ENCODE assay signal across 11 cellular contexts in genomic region chr12:1575287-1575798, GRCh38. TPM values are rescaled to one million over a fixed set of nuclear protein-coding genes. Genes with fewer than 3 reads are reported as not detected.
A peak's percentile ranks its signal among the peaks of the same experiment; 100 is the strongest.
DNase-seq lines count a peak whose midpoint lies in the region; ATAC-seq and TF ChIP-seq lines count a peak whose summit lies in the region.
"Had no signal": no experiment of that assay in that cellular context is flagged by ENCODE, and none has a peak within 500 bp of the region (broad histone marks: within the 10 kb centered on the region; RNA-seq: fewer than 3 reads in every experiment).

No MANE protein-coding gene starts in this region.

- H3K9ac ChIP-seq in parathyroid adenoma: no peak overlapping the region

- 17 to 21% methylated on average over 6 to 10 of the region's 12 CpGs for WGBS in gastroesophageal sphincter (ENCODE audit: low coverage in 1 of 2), 2 donors

- no peaks in the 10 kb centered on the region for H3K9me3 ChIP-seq in gastroesophageal sphincter
- no peaks in the 10 kb centered on the region for H3K9me3 ChIP-seq in parathyroid adenoma (ENCODE audit: control insufficient read depth, low read length)

- CTCF ChIA-PET in activated CD8-positive, alpha-beta memory T cell treated with anti-CD3 and anti-CD28 coated beads, Interleukin-2, amount 10 ng/mL, durations not matched to agents 7 days and 5 days (lab: Charles Lee): no interaction called here

- peaks cover 0 to 31% (median 9%) of the 10 kb centered on the region in 3 donors for H3K4me1 ChIP-seq in gastroesophageal sphincter
- peaks cover 20% of the 10 kb centered on the region for H3K4me1 ChIP-seq in parathyroid adenoma

- peaks cover 18% of the 10 kb centered on the region for H3K79me2 ChIP-seq in parathyroid adenoma

- no peak overlapping the region for H3K27ac Mint-ChIP-seq in activated CD8-positive, alpha-beta memory T cell treated with anti-CD3 and anti-CD28 coated beads, Interleukin-2, amount 10 ng/mL, durations not matched to agents 7 days and 5 days

- ATAC-seq in SK-N-SH treated with all-trans-retinoic acid at 6 μM for 48 hours: peak; percentile 66
- peak; percentile 17 for ATAC-seq in gastroesophageal sphincter
- ATAC-seq in HG03442 (IDR thresholded peaks at IDR 0.05; ENCODE audit: unreplicated experiment): no peak
- no peak for ATAC-seq in activated CD8-positive, alpha-beta memory T cell treated with anti-CD3 and anti-CD28 coated beads, Interleukin-2, amount 10 ng/mL, durations not matched to agents 7 days and 5 days

- H2AFZ ChIP-seq in parathyroid adenoma: peak overlapping the region; percentile 66

- H3K4me3 ChIP-seq in gastroesophageal sphincter: no peak overlapping the region
- H3K4me3 ChIP-seq in parathyroid adenoma (ENCODE audit: low read depth, low read length): no peak overlapping the region

- H3K27ac ChIP-seq in gastroesophageal sphincter (peak overlapping the region in 3 of 4 donors; percentile 59 to 71 (median 67)), parathyroid adenoma (peak overlapping the region; percentile 40)

- no peaks in the 10 kb centered on the region for H3K36me3 Mint-ChIP-seq in activated CD8-positive, alpha-beta memory T cell treated with anti-CD3 and anti-CD28 coated beads, Interleukin-2, amount 10 ng/mL, durations not matched to agents 7 days and 5 days

- no peak for TF ChIP-seq EP300 in gastroesophageal sphincter (IDR thresholded peaks at IDR 0.05)

- no peaks in the 10 kb centered on the region for H3K4me1 Mint-ChIP-seq in activated CD8-positive, alpha-beta memory T cell treated with anti-CD3 and anti-CD28 coated beads, Interleukin-2, amount 10 ng/mL, durations not matched to agents 7 days and 5 days

- DNase-seq in G401 (ENCODE audit: low spot score): peak; percentile 44
- no peak for DNase-seq in hepatic stellate cell (ENCODE audit: low spot score)
- no peak for DNase-seq in activated CD8-positive, alpha-beta memory T cell treated with anti-CD3 and anti-CD28 coated beads, Interleukin-2, amount 10 ng/mL, durations not matched to agents 7 days and 5 days
- DNase-seq in DMS153 (lab: John Stamatoyannopoulos, UW): no peak
- DNase-seq: brain microvascular endothelial cell had no signal

- no peak overlapping the region for H3K4me2 ChIP-seq in parathyroid adenoma (ENCODE audit: low read length)

- no peaks in the 10 kb centered on the region for H3K27me3 Mint-ChIP-seq in activated CD8-positive, alpha-beta memory T cell treated with anti-CD3 and anti-CD28 coated beads, Interleukin-2, amount 10 ng/mL, durations not matched to agents 7 days and 5 days

- no peaks in the 10 kb centered on the region for H3K9me3 Mint-ChIP-seq in activated CD8-positive, alpha-beta memory T cell treated with anti-CD3 and anti-CD28 coated beads, Interleukin-2, amount 10 ng/mL, durations not matched to agents 7 days and 5 days (ENCODE audit: low read depth)

- TF ChIP-seq CTCF in gastroesophageal sphincter (IDR thresholded peaks at IDR 0.05) (no peak), parathyroid adenoma (IDR thresholded peaks at IDR 0.05) (no peak)

- H3K36me3 ChIP-seq in gastroesophageal sphincter: no peaks in the 10 kb centered on the region
- no peaks in the 10 kb centered on the region for H3K36me3 ChIP-seq in parathyroid adenoma (ENCODE audit: control insufficient read depth, insufficient read depth, low read length)
- H3K36me3 ChIP-seq: brain microvascular endothelial cell had no signal

- TF ChIP-seq POLR2A in gastroesophageal sphincter (IDR thresholded peaks at IDR 0.05): no peak

- no peaks in the 10 kb centered on the region for H3K27me3 ChIP-seq in gastroesophageal sphincter
- no peaks in the 10 kb centered on the region for H3K27me3 ChIP-seq in parathyroid adenoma (ENCODE audit: control insufficient read depth, insufficient read depth, low read length)
- H3K27me3 ChIP-seq: brain microvascular endothelial cell had no signal

- H3K4me3 Mint-ChIP-seq in activated CD8-positive, alpha-beta memory T cell treated with anti-CD3 and anti-CD28 coated beads, Interleukin-2, amount 10 ng/mL, durations not matched to agents 7 days and 5 days: no peak overlapping the region

- in situ Hi-C loops in G401 (cut with HindIII; ENCODE audit: low sequenced_read_pairs): no loop called here

TF ChIP-seq in SK-N-SH treated with all-trans-retinoic acid at 6 μM for 48 hours, 23 proteins besides CTCF, POLR2A, EP300 and RAD21 (continues in another document):
- TF ChIP-seq TOX (CRISPR knock-in tag; IDR thresholded peaks at IDR 0.05; ENCODE audit: borderline replicate concordance): no peak
- no peak for TF ChIP-seq ZFP30 (CRISPR knock-in tag; IDR thresholded peaks at IDR 0.05)
- no peak for TF ChIP-seq RARB (CRISPR knock-in tag; IDR thresholded peaks at IDR 0.05)
- TF ChIP-seq CSDC2 (CRISPR knock-in tag; IDR thresholded peaks at IDR 0.05): no peak
- TF ChIP-seq ZFP3 (CRISPR knock-in tag; IDR thresholded peaks at IDR 0.05): no peak
- no peak for TF ChIP-seq OSR1 (CRISPR knock-in tag; IDR thresholded peaks at IDR 0.05)
- TF ChIP-seq TCF4 (CRISPR knock-in tag; IDR thresholded peaks at IDR 0.05; ENCODE audit: borderline replicate concordance): no peak
- TF ChIP-seq GLIS3 (CRISPR knock-in tag; IDR thresholded peaks at IDR 0.05): no peak
- no peak for TF ChIP-seq ZNF8 (CRISPR knock-in tag; IDR thresholded peaks at IDR 0.05)
- no peak for TF ChIP-seq SNAI2 (CRISPR knock-in tag; IDR thresholded peaks at IDR 0.05)
- no peak for TF ChIP-seq ZNF70 (CRISPR knock-in tag; IDR thresholded peaks at IDR 0.05)
- TF ChIP-seq ARNTL (CRISPR knock-in tag; IDR thresholded peaks at IDR 0.05; ENCODE audit: borderline replicate concordance, low read depth): no peak
- no peak for TF ChIP-seq ESRRG (CRISPR knock-in tag; IDR thresholded peaks at IDR 0.05)
- TF ChIP-seq, protein P1, sequence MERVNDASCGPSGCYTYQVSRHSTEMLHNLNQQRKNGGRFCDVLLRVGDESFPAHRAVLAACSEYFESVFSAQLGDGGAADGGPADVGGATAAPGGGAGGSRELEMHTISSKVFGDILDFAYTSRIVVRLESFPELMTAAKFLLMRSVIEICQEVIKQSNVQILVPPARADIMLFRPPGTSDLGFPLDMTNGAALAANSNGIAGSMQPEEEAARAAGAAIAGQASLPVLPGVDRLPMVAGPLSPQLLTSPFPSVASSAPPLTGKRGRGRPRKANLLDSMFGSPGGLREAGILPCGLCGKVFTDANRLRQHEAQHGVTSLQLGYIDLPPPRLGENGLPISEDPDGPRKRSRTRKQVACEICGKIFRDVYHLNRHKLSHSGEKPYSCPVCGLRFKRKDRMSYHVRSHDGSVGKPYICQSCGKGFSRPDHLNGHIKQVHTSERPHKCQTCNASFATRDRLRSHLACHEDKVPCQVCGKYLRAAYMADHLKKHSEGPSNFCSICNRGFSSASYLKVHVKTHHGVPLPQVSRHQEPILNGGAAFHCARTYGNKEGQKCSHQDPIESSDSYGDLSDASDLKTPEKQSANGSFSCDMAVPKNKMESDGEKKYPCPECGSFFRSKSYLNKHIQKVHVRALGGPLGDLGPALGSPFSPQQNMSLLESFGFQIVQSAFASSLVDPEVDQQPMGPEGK (CRISPR knock-in tag; IDR thresholded peaks at IDR 0.05; ENCODE audit: borderline replicate concordance): no peak
- TF ChIP-seq PPARA (CRISPR knock-in tag; IDR thresholded peaks at IDR 0.05; ENCODE audit: borderline replicate concordance): no peak
- TF ChIP-seq, protein P2, sequence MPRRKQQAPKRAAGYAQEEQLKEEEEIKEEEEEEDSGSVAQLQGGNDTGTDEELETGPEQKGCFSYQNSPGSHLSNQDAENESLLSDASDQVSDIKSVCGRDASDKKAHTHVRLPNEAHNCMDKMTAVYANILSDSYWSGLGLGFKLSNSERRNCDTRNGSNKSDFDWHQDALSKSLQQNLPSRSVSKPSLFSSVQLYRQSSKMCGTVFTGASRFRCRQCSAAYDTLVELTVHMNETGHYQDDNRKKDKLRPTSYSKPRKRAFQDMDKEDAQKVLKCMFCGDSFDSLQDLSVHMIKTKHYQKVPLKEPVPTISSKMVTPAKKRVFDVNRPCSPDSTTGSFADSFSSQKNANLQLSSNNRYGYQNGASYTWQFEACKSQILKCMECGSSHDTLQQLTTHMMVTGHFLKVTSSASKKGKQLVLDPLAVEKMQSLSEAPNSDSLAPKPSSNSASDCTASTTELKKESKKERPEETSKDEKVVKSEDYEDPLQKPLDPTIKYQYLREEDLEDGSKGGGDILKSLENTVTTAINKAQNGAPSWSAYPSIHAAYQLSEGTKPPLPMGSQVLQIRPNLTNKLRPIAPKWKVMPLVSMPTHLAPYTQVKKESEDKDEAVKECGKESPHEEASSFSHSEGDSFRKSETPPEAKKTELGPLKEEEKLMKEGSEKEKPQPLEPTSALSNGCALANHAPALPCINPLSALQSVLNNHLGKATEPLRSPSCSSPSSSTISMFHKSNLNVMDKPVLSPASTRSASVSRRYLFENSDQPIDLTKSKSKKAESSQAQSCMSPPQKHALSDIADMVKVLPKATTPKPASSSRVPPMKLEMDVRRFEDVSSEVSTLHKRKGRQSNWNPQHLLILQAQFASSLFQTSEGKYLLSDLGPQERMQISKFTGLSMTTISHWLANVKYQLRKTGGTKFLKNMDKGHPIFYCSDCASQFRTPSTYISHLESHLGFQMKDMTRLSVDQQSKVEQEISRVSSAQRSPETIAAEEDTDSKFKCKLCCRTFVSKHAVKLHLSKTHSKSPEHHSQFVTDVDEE (CRISPR knock-in tag; IDR thresholded peaks at IDR 0.05): no peak
- no peak for TF ChIP-seq CSRNP3 (CRISPR knock-in tag; IDR thresholded peaks at IDR 0.05)

RNA-seq across cellular contexts. Expression of gene FBXL14, which starts 19.0 kb away (rescaled TPM):
- total RNA-seq in G401 (2014; rRNA removed; shearing (Covaris generic)): 21.5 and 22.3 TPM in 2 replicates
- total RNA-seq in gastroesophageal sphincter: 10 to 100 TPM; 10.9 to 16.4 (median 13.1) TPM
- total RNA-seq in activated CD8-positive, alpha-beta memory T cell treated with anti-CD3 and anti-CD28 coated beads, Interleukin-2, amount 10 ng/mL, durations not matched to agents 7 days and 5 days: 10 to 100 TPM; 28.2 to 33.4 TPM

RNA-seq across cellular contexts. Expression of gene WNT5B, which starts 53.7 kb away (rescaled TPM):
- 8.0 and 13.5 TPM in 2 replicates for total RNA-seq in G401 (2014; rRNA removed; shearing (Covaris generic))
- total RNA-seq in gastroesophageal sphincter: 10 to 100 TPM in 3 of 4 donors, 1 to 10 TPM in 1; 9.4 to 76.5 (median 26.3) TPM
- total RNA-seq in activated CD8-positive, alpha-beta memory T cell treated with anti-CD3 and anti-CD28 coated beads, Interleukin-2, amount 10 ng/mL, durations not matched to agents 7 days and 5 days: 1 to 10 TPM in 1 of 2 experiments, under 1 TPM in 1; 0.70 to 5.8 TPM
- total RNA-seq: activated CD8-positive, alpha-beta memory T cell treated with anti-CD3 and anti-CD28 coated beads for 36 hours; mononuclear cell had no signal

Comparison
In these comparisons a context has a peak if more than half of its experiments do, and no peak if none do; other contexts are left out.
1. ATAC-seq: peak in SK-N-SH treated with all-trans-retinoic acid at 6 μM for 48 hours (single experiment) and gastroesophageal sphincter (single experiment); none in HG03442 (single experiment) and activated CD8-positive, alpha-beta memory T cell treated with anti-CD3 and anti-CD28 coated beads, Interleukin-2, amount 10 ng/mL, durations not matched to agents 7 days and 5 days (single experiment).